Comparison of ENCODE assay signal across 17 cellular contexts in genomic region chr10:28837613-28838390, GRCh38.
"Had no signal": no experiment of that assay in that cellular context is flagged by ENCODE, and none has a peak within 500 bp of the region (broad histone marks: within the 10 kb centered on the region; RNA-seq: fewer than 3 reads in every experiment).

No MANE protein-coding gene starts in this region.

- H3K9me3 Mint-ChIP-seq: activated CD4-positive, alpha-beta T cell treated with anti-CD3 and anti-CD28 coated beads, Interleukin-2, amount 10 ng/mL, durations not matched to agents 7 days and 5 days; nephron progenitor cell had no signal

- H3K4me1 ChIP-seq: esophagus squamous epithelium, prostate gland, spleen had no signal

- ATAC-seq: right cardiac atrium, T-helper 17 cell had no signal

- H3K4me3 ChIP-seq: esophagus squamous epithelium, prostate gland, spleen, thoracic aorta had no signal

- DNase-seq: activated CD4-positive, alpha-beta T cell treated with anti-CD3 and anti-CD28 coated beads, Interleukin-2, amount 10 ng/mL, durations not matched to agents 7 days and 5 days; activated CD8-positive, alpha-beta memory T cell treated with anti-CD3 and anti-CD28 coated beads, Interleukin-2, amount 50 U/mL, for 48 hours; activated gamma-delta T cell treated with Interleukin-2 at 50 U/mL for 16 hours; amygdala; effector CD8-positive, alpha-beta T cell; esophagus squamous epithelium; foreskin fibroblast; glutamatergic neuron; nephron progenitor cell; occipital lobe; right cardiac atrium; spleen; T-helper 17 cell had no signal

- H3K27me3 ChIP-seq: spleen had no signal

- H3K27ac Mint-ChIP-seq: activated CD4-positive, alpha-beta T cell treated with anti-CD3 and anti-CD28 coated beads, Interleukin-2, amount 10 ng/mL, durations not matched to agents 7 days and 5 days; activated naive CD8-positive, alpha-beta T cell; brain; nephron progenitor cell; T-helper 17 cell had no signal

- H3K4me1 Mint-ChIP-seq: activated CD4-positive, alpha-beta T cell treated with anti-CD3 and anti-CD28 coated beads, Interleukin-2, amount 10 ng/mL, durations not matched to agents 7 days and 5 days; T-helper 17 cell had no signal

- H3K27ac ChIP-seq: esophagus squamous epithelium, prostate gland, spleen, thoracic aorta had no signal

- H3K36me3 Mint-ChIP-seq: activated naive CD8-positive, alpha-beta T cell; brain had no signal

- H3K4me3 Mint-ChIP-seq: activated CD4-positive, alpha-beta T cell treated with anti-CD3 and anti-CD28 coated beads, Interleukin-2, amount 10 ng/mL, durations not matched to agents 7 days and 5 days; activated naive CD8-positive, alpha-beta T cell; brain; nephron progenitor cell; T-helper 17 cell had no signal
